ENCODE assay signal across 9 cellular contexts in genomic region chr3:58051196-58051595, GRCh38. TPM values are rescaled to one million over a fixed set of nuclear protein-coding genes. Genes with fewer than 3 reads are reported as not detected.
A peak's percentile ranks its signal among the peaks of the same experiment; 100 is the strongest.
DNase-seq lines count a peak whose midpoint lies in the region; ATAC-seq and TF ChIP-seq lines count a peak whose summit lies in the region.
"Had no signal": no experiment of that assay in that cellular context is flagged by ENCODE, and none has a peak within 500 bp of the region (broad histone marks: within the 10 kb centered on the region; RNA-seq: fewer than 3 reads in every experiment).

No MANE protein-coding gene starts in this region.

- peak overlapping the region; percentile 95 for H3K27ac Mint-ChIP-seq in MCF 10A (ENCODE audit: low read depth, unreplicated experiment)

- H3K27ac ChIP-seq in ACC112 (ENCODE audit: low read depth, low read length) (peak overlapping the region; percentile 94), mesenchymal stem cell (ENCODE audit: low read length, poor library complexity, severe bottlenecking) (peak overlapping the region; percentile 99)

- no peaks in the 10 kb centered on the region for H3K27me3 Mint-ChIP-seq in MCF 10A (ENCODE audit: insufficient read depth, unreplicated experiment)
- H3K27me3 Mint-ChIP-seq: CD4-positive, CD25-positive, alpha-beta regulatory T cell had no signal

- H2BK5ac ChIP-seq in mesenchymal stem cell (ENCODE audit: low read depth, low read length, poor library complexity, severe bottlenecking), result peak overlapping the region; percentile 74

- POLR2A ChIA-PET in MCF 10A (lab: Yijun Ruan, JAX), result interaction anchor here (0.7 to 8.2 kb wide), 9 partner anchors 9 to 106 kb away, joined by 3 to 98 read pairs (median 9); partner anchors contain the start of gene FLNB

- peak overlapping the region; percentile 79 to 86 for H3K4ac ChIP-seq in mesenchymal stem cell (ENCODE audit: low read depth in 1 of 2, low read length in 2 of 2)

- CTCF ChIA-PET in MCF 10A (lab: Yijun Ruan, JAX), result interaction anchor here (0.5 to 2.6 kb wide), 4 partner anchors 9 to 42 kb away, joined by 3 to 9 read pairs (median 4); no protein-coding TSS in a partner anchor

- ATAC-seq in HG03432 (IDR thresholded peaks at IDR 0.05; ENCODE audit: unreplicated experiment), result no peak

- H2BK15ac ChIP-seq in mesenchymal stem cell (ENCODE audit: low read depth, poor library complexity, severe bottlenecking), result peak overlapping the region; percentile 93

- peaks cover 71% of the 10 kb centered on the region for H3K79me2 ChIP-seq in ACC112 (ENCODE audit: control insufficient read depth, insufficient read depth, low read length, unreplicated experiment)

- H3K4me1 ChIP-seq in ACC112 (ENCODE audit: control insufficient read depth, insufficient read depth, low read length, unreplicated experiment), result peaks cover 58% of the 10 kb centered on the region
- H3K4me1 ChIP-seq in mesenchymal stem cell (ENCODE audit: control insufficient read depth, insufficient read depth, low read depth, low read length), result peaks cover 37% of the 10 kb centered on the region

- peak overlapping the region; percentile 8 to 96 for H2BK12ac ChIP-seq in mesenchymal stem cell (ENCODE audit: low read length in 2 of 2)

- H3K36me3 ChIP-seq in ACC112 (ENCODE audit: insufficient read depth, low read length) (no peaks in the 10 kb centered on the region), mesenchymal stem cell (ENCODE audit: control insufficient read depth in 1 of 2, insufficient read depth in 2 of 2, low read depth in 1 of 2, low read length in 2 of 2) (peaks cover 0 to 3% of the 10 kb centered on the region in 2 experiments)

- peaks cover 13% of the 10 kb centered on the region for H3K36me3 Mint-ChIP-seq in MCF 10A (ENCODE audit: insufficient read depth, unreplicated experiment)

- H3K27me3 ChIP-seq in ACC112 (ENCODE audit: insufficient read depth, low read length), result no peaks in the 10 kb centered on the region
- no peaks in the 10 kb centered on the region for H3K27me3 ChIP-seq in mesenchymal stem cell (ENCODE audit: control insufficient read depth in 1 of 2, insufficient read depth in 1 of 2, low read length in 2 of 2)

- H3K9me3 ChIP-seq in mesenchymal stem cell (ENCODE audit: control insufficient read depth, low read length), result no peaks in the 10 kb centered on the region

- 18% methylated on average over 8 of the region's 9 CpGs for WGBS in mesenchymal stem cell

- H3K79me1 ChIP-seq in mesenchymal stem cell (replicated peaks; ENCODE audit: low read length, poor library complexity, severe bottlenecking), result peaks cover 3% of the 10 kb centered on the region

- no peak overlapping the region for H3K14ac ChIP-seq in mesenchymal stem cell (ENCODE audit: low read length in 2 of 2)

- peak overlapping the region; percentile 57 for H3K4me3 ChIP-seq in ACC112 (ENCODE audit: low read depth, low read length)
- H3K4me3 ChIP-seq in mesenchymal stem cell (ENCODE audit: insufficient read depth in 1 of 2, low read depth in 1 of 2, low read length in 2 of 2), result peak overlapping the region in 1 of 2 experiments; percentile 22

- DNase-seq in MCF 10A (ENCODE audit: unreplicated experiment) (peak; percentile 94), mesenchymal stem cell (peak; percentile 97), NCI-H128 (lab: John Stamatoyannopoulos, UW; ENCODE audit: unreplicated experiment) (no peak), activated gamma-delta T cell (lab: John Stamatoyannopoulos, UW) (no peak), NAMALWA (ENCODE audit: low spot score) (no peak)
- DNase-seq: CD4-positive, CD25-positive, alpha-beta regulatory T cell had no signal

- no peak for TF ChIP-seq CTCF in MCF 10A (IDR thresholded peaks at IDR 0.05; ENCODE audit: unreplicated experiment)

- peak overlapping the region; percentile 68 for H3K4me3 Mint-ChIP-seq in MCF 10A (ENCODE audit: unreplicated experiment)
- H3K4me3 Mint-ChIP-seq: CD4-positive, CD25-positive, alpha-beta regulatory T cell had no signal

- H3K9me3 Mint-ChIP-seq in MCF 10A (ENCODE audit: unreplicated experiment), result no peaks in the 10 kb centered on the region

- peak overlapping the region; percentile 92 for H4K91ac ChIP-seq in mesenchymal stem cell (ENCODE audit: low read length)

- H3K9ac ChIP-seq in mesenchymal stem cell (ENCODE audit: low read length), result no peak overlapping the region

- no TSS peak for BruUV-seq in MCF 10A (replicated peaks; lab: Mats Ljungman, UMichigan)

- peaks cover 59% of the 10 kb centered on the region for H3K4me1 Mint-ChIP-seq in MCF 10A (ENCODE audit: insufficient read depth, unreplicated experiment)

- H2AFZ ChIP-seq in ACC112 (ENCODE audit: low read length, unreplicated experiment), result no peak overlapping the region
- H2AFZ ChIP-seq in mesenchymal stem cell (ENCODE audit: low read depth, low read length), result no peak overlapping the region

- H2BK120ac ChIP-seq in mesenchymal stem cell (ENCODE audit: low read depth, low read length), result peak overlapping the region; percentile 82

- H4K8ac ChIP-seq in mesenchymal stem cell (ENCODE audit: low read length), result peak overlapping the region; percentile 67

- intact Hi-C loops in MCF 10A (cut with micrococcal nuclease), result loop anchor here (5.0 kb wide), 1 partner anchor 39 kb away; no protein-coding TSS in a partner anchor

- H3K23ac ChIP-seq in mesenchymal stem cell (ENCODE audit: low read length in 2 of 2), result no peak overlapping the region

- H3K4me2 ChIP-seq in mesenchymal stem cell (ENCODE audit: low read length, poor library complexity, severe bottlenecking), result no peak overlapping the region

- peak overlapping the region; percentile 97 for H2AK5ac ChIP-seq in mesenchymal stem cell (ENCODE audit: low read length, severe bottlenecking)

- no peak; the same call in 1 of the 2 replicates for TF ChIP-seq RAD21 in Ishikawa (IDR thresholded peaks at IDR 0.05; ENCODE audit: low read depth)

- H3K18ac ChIP-seq in mesenchymal stem cell (ENCODE audit: low read depth in 1 of 2, low read length in 2 of 2), result peak overlapping the region; percentile 80 to 84

- TF ChIP-seq EP300 in Ishikawa (IDR thresholded peaks at IDR 0.05; ENCODE audit: borderline replicate concordance), result peak; percentile 46

TF ChIP-seq in Ishikawa, 13 proteins besides CTCF, POLR2A, EP300 and RAD21:
- peak; percentile 99 for TF ChIP-seq CEBPB (IDR thresholded peaks at IDR 0.05)
- TF ChIP-seq NFIC (IDR thresholded peaks at IDR 0.05), result 0 out of 2 replicates have a peak, but pooled peaks have one; percentile 36
- no peak for TF ChIP-seq EGR1 (IDR thresholded peaks at IDR 0.05)
- peak; percentile 53; the same call in 1 of the 2 replicates for TF ChIP-seq MAX (IDR thresholded peaks at IDR 0.05)
- peak; percentile 47; the same call in 1 of the 2 replicates for TF ChIP-seq TEAD4 (IDR thresholded peaks at IDR 0.05)
- TF ChIP-seq CREB1 (IDR thresholded peaks at IDR 0.05; ENCODE audit: low read depth), result no peak
- peak; percentile 32; the same call in 1 of the 2 replicates for TF ChIP-seq TCF12 (IDR thresholded peaks at IDR 0.05; ENCODE audit: low read depth)
- TF ChIP-seq REST (IDR thresholded peaks at IDR 0.05; ENCODE audit: low read depth), result no peak
- TF ChIP-seq ZBTB7A (IDR thresholded peaks at IDR 0.05; ENCODE audit: low read depth), result no peak
- TF ChIP-seq YY1 (IDR thresholded peaks at IDR 0.05; ENCODE audit: low read depth), result no peak
- TF ChIP-seq TAF1 (IDR thresholded peaks at IDR 0.05; ENCODE audit: low read depth), result no peak
- no peak for TF ChIP-seq USF1 (IDR thresholded peaks at IDR 0.05)

RNA-seq across cellular contexts. Expression of gene FLNB, which starts 43.0 kb away (rescaled TPM):
- total RNA-seq in MCF 10A (2022), result 580 and 593 TPM in 2 replicates
- polyA plus RNA-seq in mesenchymal stem cell (2013, experiment 1 of 2), result 55.8 TPM
- 47.9 TPM for polyA plus RNA-seq in mesenchymal stem cell (2013, experiment 2 of 2)

Comparison
In these comparisons a context has a peak if more than half of its experiments do, and no peak if none do; other contexts are left out.
1. DNase-seq: peak in MCF 10A (single experiment) and mesenchymal stem cell (single experiment); none in NCI-H128 (single experiment), activated gamma-delta T cell (single experiment) and NAMALWA (single experiment).